Comparison of ENCODE assay signal across 16 cellular contexts in genomic region chr4:86450861-86451260, GRCh38.
"Had no signal": no experiment of that assay in that cellular context is flagged by ENCODE, and none has a peak within 500 bp of the region (broad histone marks: within the 10 kb centered on the region; RNA-seq: fewer than 3 reads in every experiment).

No MANE protein-coding gene starts in this region.

- H3K4me1 ChIP-seq: left ventricle myocardium inferior had no signal

- H3K9me3 Mint-ChIP-seq: activated naive CD4-positive, alpha-beta T cell treated with anti-CD3 and anti-CD28 coated beads for 36 hours; activated naive CD8-positive, alpha-beta T cell treated with anti-CD3 and anti-CD28 coated beads, Interleukin-2, amount 50 U/mL, for 24 hours; activated T-helper 17 cell treated with anti-CD3 and anti-CD28 coated beads, Interleukin-2, amount 50 U/mL, for 72 hours; memory B cell; stimulated activated effector memory CD8-positive, alpha-beta T cell treated with anti-CD3 and anti-CD28 coated beads, Interleukin-12 subunit alpha, Interleukin-12 subunit beta, amount 100 ng/mL, for 72 hours had no signal

- H2AFZ ChIP-seq: parathyroid adenoma had no signal

- H3K36me3 ChIP-seq: left ventricle myocardium inferior, thyroid gland had no signal

- H3K4me3 ChIP-seq: thyroid gland had no signal

- H3K9me3 ChIP-seq: left ventricle myocardium inferior, thyroid gland had no signal

- H3K4me3 Mint-ChIP-seq: activated naive CD4-positive, alpha-beta T cell treated with anti-CD3 and anti-CD28 coated beads for 36 hours; activated naive CD8-positive, alpha-beta T cell treated with anti-CD3 and anti-CD28 coated beads, Interleukin-2, amount 50 U/mL, for 24 hours; activated T-helper 17 cell treated with anti-CD3 and anti-CD28 coated beads, Interleukin-2, amount 50 U/mL, for 72 hours; memory B cell; stimulated activated effector memory CD8-positive, alpha-beta T cell treated with anti-CD3 and anti-CD28 coated beads, Interleukin-12 subunit alpha, Interleukin-12 subunit beta, amount 100 ng/mL, for 72 hours had no signal

- FAIRE-seq: kidney had no signal

- H3K79me2 ChIP-seq: parathyroid adenoma had no signal

- H3K27me3 ChIP-seq: thyroid gland had no signal

- DNase-seq: activated CD4-positive, alpha-beta T cell treated with anti-CD3 and anti-CD28 coated beads for 1 hour; activated CD4-positive, alpha-beta T cell treated with anti-CD3 and anti-CD28 coated beads, Interleukin-2, amount 50 U/mL, for 4 hours; activated naive CD4-positive, alpha-beta T cell treated with anti-CD3 and anti-CD28 coated beads for 36 hours; activated naive CD8-positive, alpha-beta T cell treated with anti-CD3 and anti-CD28 coated beads, Interleukin-2, amount 50 U/mL, for 24 hours; aorta; erythroblast; kidney; left ventricle myocardium inferior; nephron progenitor cell; stimulated activated CD4-positive, alpha-beta T cell treated with anti-CD3 and anti-CD28 coated beads, Interleukin-12 subunit alpha, Interleukin-12 subunit beta, amount 100 ng/mL, for 4 hours; T-helper 1 cell; thyroid gland had no signal

- H3K4me1 Mint-ChIP-seq: activated naive CD8-positive, alpha-beta T cell treated with anti-CD3 and anti-CD28 coated beads, Interleukin-2, amount 50 U/mL, for 24 hours; memory B cell; stimulated activated effector memory CD8-positive, alpha-beta T cell treated with anti-CD3 and anti-CD28 coated beads, Interleukin-12 subunit alpha, Interleukin-12 subunit beta, amount 100 ng/mL, for 72 hours had no signal

- H3K27ac Mint-ChIP-seq: activated naive CD4-positive, alpha-beta T cell treated with anti-CD3 and anti-CD28 coated beads for 36 hours; activated naive CD8-positive, alpha-beta T cell treated with anti-CD3 and anti-CD28 coated beads, Interleukin-2, amount 50 U/mL, for 24 hours; activated T-helper 17 cell treated with anti-CD3 and anti-CD28 coated beads, Interleukin-2, amount 50 U/mL, for 72 hours; memory B cell; stimulated activated effector memory CD8-positive, alpha-beta T cell treated with anti-CD3 and anti-CD28 coated beads, Interleukin-12 subunit alpha, Interleukin-12 subunit beta, amount 100 ng/mL, for 72 hours had no signal

- H3K9ac ChIP-seq: parathyroid adenoma had no signal

- ATAC-seq: activated naive CD8-positive, alpha-beta T cell treated with anti-CD3 and anti-CD28 coated beads, Interleukin-2, amount 50 U/mL, for 24 hours; activated T-helper 17 cell treated with anti-CD3 and anti-CD28 coated beads, Interleukin-2, amount 50 U/mL, for 72 hours; stimulated activated effector memory CD8-positive, alpha-beta T cell treated with anti-CD3 and anti-CD28 coated beads, Interleukin-12 subunit alpha, Interleukin-12 subunit beta, amount 100 ng/mL, for 72 hours had no signal

- H3K36me3 Mint-ChIP-seq: memory B cell; stimulated activated effector memory CD8-positive, alpha-beta T cell treated with anti-CD3 and anti-CD28 coated beads, Interleukin-12 subunit alpha, Interleukin-12 subunit beta, amount 100 ng/mL, for 72 hours had no signal

- H3K27ac ChIP-seq: left ventricle myocardium inferior, parathyroid adenoma, thyroid gland had no signal
